ENCODE assay signal across 35 cellular contexts in the genomic region with DNA sequence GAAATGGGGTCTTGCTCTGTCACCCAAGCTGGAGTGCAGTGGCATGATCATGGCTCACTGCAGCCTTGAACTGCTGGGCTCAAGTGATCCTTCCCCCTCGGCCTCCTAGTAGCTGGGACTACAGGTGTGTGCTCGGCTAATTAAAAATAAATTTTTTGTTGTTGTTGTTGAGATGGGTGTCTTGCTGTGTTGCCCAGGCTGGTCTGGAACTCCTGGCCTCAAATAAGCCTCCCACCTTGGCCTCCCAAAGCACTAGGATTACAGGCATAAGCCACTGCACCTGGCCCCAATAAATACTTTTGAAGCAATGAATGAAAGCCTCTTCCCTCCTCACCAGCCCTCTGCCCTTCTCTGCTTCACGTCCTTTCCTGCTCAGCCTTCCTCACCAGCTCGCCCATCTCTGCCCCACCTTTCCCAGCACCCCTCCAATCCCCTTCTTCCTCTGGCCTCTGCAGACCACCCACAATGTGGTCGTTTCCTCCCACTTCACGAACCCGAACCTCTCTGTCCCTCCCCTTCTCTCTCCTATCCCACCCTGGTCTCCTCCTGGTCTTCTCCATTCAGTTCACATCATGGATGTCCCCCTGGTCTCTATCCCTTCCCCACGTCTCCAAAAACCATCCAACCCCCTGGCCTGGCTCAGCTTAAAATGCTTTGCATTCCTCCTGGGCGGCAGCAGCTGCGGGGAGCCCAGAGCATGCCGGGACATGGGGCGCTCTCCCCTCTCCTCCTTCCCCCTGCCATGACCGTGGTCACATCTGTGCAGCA. TPM values are rescaled to one million over a fixed set of nuclear protein-coding genes. Genes with fewer than 3 reads are reported as not detected.
DNase-seq lines count a peak whose midpoint lies in the region; FAIRE-seq and TF ChIP-seq lines count a peak whose summit lies in the region.
"Had no signal": no experiment of that assay in that cellular context is flagged by ENCODE, and none has a peak within 500 bp of the region (broad histone marks: within the 10 kb centered on the region; RNA-seq: fewer than 3 reads in every experiment).

No MANE protein-coding gene starts in this region.

- POLR2A ChIA-PET in H1 (lab: Charles Lee; ENCODE audit: partially characterized antibody) = interaction anchor here (0.6 to 1.2 kb wide), 4 partner anchors 10 to 401 kb away, joined by 3 read pairs; no protein-coding TSS in a partner anchor

- no peaks in the 10 kb centered on the region for H4K20me1 ChIP-seq in H1 (replicated peaks in 1 of 2; ENCODE audit: control insufficient read depth in 1 of 2, insufficient read depth in 2 of 2, low read length in 2 of 2)
- H4K20me1 ChIP-seq in smooth muscle cell (ENCODE audit: low read depth) = no peaks in the 10 kb centered on the region

- H3F3A ChIP-seq in smooth muscle cell (ENCODE audit: low read depth) = no peaks in the 10 kb centered on the region

- intact Hi-C loops in testis (cut with DNase I; ENCODE audit: low total_unique reads) (no loop called here), uterus (cut with DNase I; ENCODE audit: low total_unique reads) (no loop called here)

- H2BK12ac ChIP-seq in H1 (ENCODE audit: low read depth, low read length) (peak overlapping the region; percentile 68; the same call in 1 of the 2 replicates), neuronal stem cell (ENCODE audit: low read length) (no peak overlapping the region)

- H3K4me1 ChIP-seq in H1 (replicated peaks in 1 of 4; ENCODE audit: control insufficient read depth in 3 of 4, insufficient read depth in 4 of 4, low read length in 3 of 4) (peaks cover 5 to 30% (median 16%) of the 10 kb centered on the region in 4 experiments), neuronal stem cell (ENCODE audit: control insufficient read depth in 2 of 2, insufficient read depth in 1 of 2, low read depth in 1 of 2, low read length in 2 of 2) (peaks cover 16 to 21% of the 10 kb centered on the region in 2 donors), testis (peaks cover 4% of the 10 kb centered on the region), uterus (no peaks in the 10 kb centered on the region), smooth muscle cell (ENCODE audit: low read depth) (no peaks in the 10 kb centered on the region)
- H3K4me1 ChIP-seq: sigmoid colon had no signal

- CTCF ChIA-PET in H1 (lab: Charles Lee; ENCODE audit: partially characterized antibody) = interaction anchor here (0.6 to 1.6 kb wide), 6 partner anchors 11 to 603 kb away, joined by 3 to 7 read pairs (median 4); no protein-coding TSS in a partner anchor

- H2BK5ac ChIP-seq in H1 (ENCODE audit: low read depth, low read length) (peak overlapping the region; percentile 75), neuronal stem cell (ENCODE audit: low read length) (no peak overlapping the region)

- H3K27ac ChIP-seq in H1 (ENCODE audit: low read depth, low read length) = no peak overlapping the region
- peak overlapping the region; percentile 22 for H3K27ac ChIP-seq in neuronal stem cell (replicated peaks; ENCODE audit: low read length)
- no peak overlapping the region for H3K27ac ChIP-seq in testis
- no peak overlapping the region for H3K27ac ChIP-seq in uterus
- H3K27ac ChIP-seq in smooth muscle cell (ENCODE audit: low read depth) = no peak overlapping the region
- H3K27ac ChIP-seq: BLaER1 treated with 17β-estradiol and CSF1 and Interleukin-3, amounts not matched to agents 10 nM and 100 nM; cardiac muscle cell; HL-60; neutrophil; prostate gland; sigmoid colon had no signal

- H4K5ac ChIP-seq in H1 (ENCODE audit: insufficient read length, low read depth, low read length) = no peak overlapping the region

- 0 out of 2 replicates have a peak overlapping the region, but pooled peaks have one; percentile 36 for H2BK20ac ChIP-seq in H1 (ENCODE audit: low read length)

- DNase-seq in EH (ENCODE audit: low read depth) (peak; percentile 17), H1 (ENCODE audit: low read depth in 1 of 2, low spot score in 2 of 2) (no peak), neuronal stem cell (ENCODE audit: low spot score) (no peak), testis (no peak), uterus (no peak), smooth muscle cell (lab: John Stamatoyannopoulos, UW; ENCODE audit: unreplicated experiment) (no peak)
- DNase-seq in NK-92 treated with Interleukin-12 subunit alpha and Interleukin-12 subunit beta, amount 100 ng/mL, for 24 hours (lab: John Stamatoyannopoulos, UW) = no peak
- DNase-seq: activated CD4-positive, alpha-beta T cell treated with anti-CD3 and anti-CD28 coated beads, Interleukin-2, amount 50 U/mL, for 1 hour; activated CD4-positive, CD25-positive, alpha-beta regulatory T cell; activated gamma-delta T cell; activated naive CD8-positive, alpha-beta T cell treated with anti-CD3 and anti-CD28 coated beads for 36 hours; activated T-cell treated with anti-CD3 and anti-CD28 coated beads, Interleukin-2, amount 50 U/mL, for 24 hours; aorta; DMS79; effector CD4-positive, alpha-beta T cell; hippocampal formation; Kasumi-1; left colon; mammary epithelial cell; NCI-H1417 treated with DMSO at 0.1 percent for 48 hours; NCI-H2029 treated with DMSO at 0.1 percent for 48 hours; NCI-H69; Peyer's patch; sigmoid colon; stimulated activated CD4-positive, alpha-beta T cell treated with anti-CD3 and anti-CD28 coated beads, Interleukin-4, amount 100 ng/mL, for 24 hours had no signal

- H3K4me2 ChIP-seq in H1 (ENCODE audit: insufficient read depth in 1 of 2, low read depth in 2 of 2, low read length in 2 of 2) = peak overlapping the region; percentile 42 to 53; a peak in 3 of 4 replicates
- H3K4me2 ChIP-seq in neuronal stem cell (ENCODE audit: insufficient read depth, low read length, poor library complexity, severe bottlenecking) = no peak overlapping the region
- no peak overlapping the region for H3K4me2 ChIP-seq in smooth muscle cell
- H3K4me2 ChIP-seq: BLaER1 treated with 17β-estradiol and CSF1 and Interleukin-3, amounts not matched to agents 10 nM and 100 nM had no signal

- no peaks in the 10 kb centered on the region for H3K79me1 ChIP-seq in H1 (ENCODE audit: low read depth, low read length)
- peaks cover 2% of the 10 kb centered on the region for H3K79me1 ChIP-seq in neuronal stem cell (ENCODE audit: low read depth, low read length)

- H2AFZ ChIP-seq in H1 (ENCODE audit: low read length) (no peak overlapping the region), neuronal stem cell (ENCODE audit: low read length) (peak overlapping the region; percentile 36), smooth muscle cell (ENCODE audit: low read depth) (no peak overlapping the region)

- no peak overlapping the region for H3K4ac ChIP-seq in H1 (replicated peaks; ENCODE audit: insufficient read length, low read depth, low read length)
- no peak overlapping the region for H3K4ac ChIP-seq in neuronal stem cell (ENCODE audit: low read length)

- H4K91ac ChIP-seq in H1 (replicated peaks; ENCODE audit: insufficient read length, low read length) = no peak overlapping the region
- H4K91ac ChIP-seq in neuronal stem cell (ENCODE audit: low read depth, low read length, poor library complexity) = no peak overlapping the region

- 0 out of 2 replicates have a peak, but pooled peaks cover 2% of the 10 kb centered on the region for H3K23me2 ChIP-seq in H1 (ENCODE audit: low read depth, low read length)

- TF ChIP-seq RAD21 in Ishikawa (IDR thresholded peaks at IDR 0.05; ENCODE audit: low read depth) (no peak), H1 (IDR thresholded peaks at IDR 0.05 in 1 of 2, conservative IDR thresholded peaks at IDR 0.05 in 1 of 2; ENCODE audit: low read depth in 2 of 2, low read length in 2 of 2) (no peak)

- H3K79me2 ChIP-seq in H1 (ENCODE audit: control insufficient read depth in 1 of 2, insufficient read depth in 2 of 2, low read length in 2 of 2) = no peaks in the 10 kb centered on the region
- no peaks in the 10 kb centered on the region for H3K79me2 ChIP-seq in smooth muscle cell (ENCODE audit: low read depth)

- no peak overlapping the region for H3K4me3 ChIP-seq in H1 (ENCODE audit: extremely low read depth in 1 of 4, insufficient read depth in 2 of 4, low read depth in 3 of 4, low read length in 4 of 4)
- H3K4me3 ChIP-seq in neuronal stem cell (ENCODE audit: low read length in 2 of 2) = no peak overlapping the region
- no peak overlapping the region for H3K4me3 ChIP-seq in testis
- H3K4me3 ChIP-seq in uterus = no peak overlapping the region
- H3K4me3 ChIP-seq in smooth muscle cell = no peak overlapping the region
- H3K4me3 ChIP-seq: BLaER1 treated with 17β-estradiol and CSF1 and Interleukin-3, amounts not matched to agents 10 nM and 100 nM; cardiac muscle cell; Peyer's patch; prostate gland; sigmoid colon; tibial nerve had no signal

- H2BK120ac ChIP-seq in H1 (replicated peaks; ENCODE audit: low read depth, low read length) (no peak overlapping the region), neuronal stem cell (ENCODE audit: low read depth, low read length) (no peak overlapping the region)

- H3K14ac ChIP-seq in H1 (ENCODE audit: insufficient read length) (no peak overlapping the region), neuronal stem cell (ENCODE audit: low read length) (no peak overlapping the region)

- H3K36me3 ChIP-seq in H1 (ENCODE audit: control insufficient read depth in 2 of 4, insufficient read depth in 4 of 4, low read length in 3 of 4) (no peaks in the 10 kb centered on the region), neuronal stem cell (replicated peaks in 1 of 2; ENCODE audit: control insufficient read depth in 2 of 2, insufficient read depth in 2 of 2, low read length in 2 of 2) (no peaks in the 10 kb centered on the region), testis (ENCODE audit: low read depth, missing control alignments) (no peaks in the 10 kb centered on the region), uterus (no peaks in the 10 kb centered on the region), smooth muscle cell (ENCODE audit: low read depth) (no peaks in the 10 kb centered on the region)
- H3K36me3 ChIP-seq: BLaER1 treated with 17β-estradiol and CSF1 and Interleukin-3, amounts not matched to agents 10 nM and 100 nM; cardiac muscle cell; neutrophil; Peyer's patch; prostate gland; sigmoid colon had no signal

- no peak overlapping the region for H3K56ac ChIP-seq in H1 (replicated peaks; ENCODE audit: insufficient read length, low read depth, low read length)

- no peak for FAIRE-seq in H1 (lab: Jason Lieb, UNC)
- FAIRE-seq: colon, GM18507, H54 had no signal

- TF ChIP-seq CTCF in H1 (IDR thresholded peaks at IDR 0.05; ENCODE audit: control extremely low read depth in 1 of 3, insufficient read depth in 1 of 3, low read depth in 1 of 3, low read length in 3 of 3) (no peak), testis (IDR thresholded peaks at IDR 0.05) (no peak), uterus (IDR thresholded peaks at IDR 0.05) (no peak), smooth muscle cell (IDR thresholded peaks at IDR 0.05; ENCODE audit: borderline replicate concordance, insufficient read depth, poor library complexity, severe bottlenecking) (no peak)

- TF ChIP-seq POLR2A in H1 (IDR thresholded peaks at IDR 0.05; ENCODE audit: control extremely low read depth in 1 of 2, low read depth in 2 of 2, low read length in 2 of 2) = no peak
- TF ChIP-seq POLR2A in testis (IDR thresholded peaks at IDR 0.05) = no peak
- no peak for TF ChIP-seq POLR2A in uterus (IDR thresholded peaks at IDR 0.05)

- TF ChIP-seq EP300 in Ishikawa (IDR thresholded peaks at IDR 0.05; ENCODE audit: borderline replicate concordance) = no peak
- no peak for TF ChIP-seq EP300 in H1 (IDR thresholded peaks at IDR 0.05; ENCODE audit: borderline replicate concordance in 1 of 2, low read depth in 2 of 2, low read length in 2 of 2)

- peak overlapping the region; percentile 24; the same call in 1 of the 2 replicates for H3K18ac ChIP-seq in H1 (ENCODE audit: extremely low read depth, low read length)
- H3K18ac ChIP-seq in neuronal stem cell (ENCODE audit: low read length) = peak overlapping the region; percentile 33

- H2BK15ac ChIP-seq in H1 (ENCODE audit: low read length) (no peak overlapping the region), neuronal stem cell (ENCODE audit: low read length) (no peak overlapping the region)

- H2AK5ac ChIP-seq in H1 (ENCODE audit: low read depth, low read length) = peak overlapping the region; percentile 46; the same call in 1 of the 2 replicates
- peak overlapping the region; percentile 47 for H2AK5ac ChIP-seq in neuronal stem cell (ENCODE audit: low read depth, low read length)

- no peaks in the 10 kb centered on the region; a peak in 1 of 7 replicates for H3K27me3 ChIP-seq in H1 (replicated peaks in 1 of 4; ENCODE audit: control insufficient read depth in 3 of 4, extremely low read depth in 1 of 4, insufficient read depth in 3 of 4, low read length in 3 of 4)
- peaks cover 0 to 2% (median 0%) of the 10 kb centered on the region in 3 experiments for H3K27me3 ChIP-seq in neuronal stem cell (ENCODE audit: control insufficient read depth in 3 of 3, insufficient read depth in 3 of 3, low read depth in 1 of 3, low read length in 3 of 3)
- no peaks in the 10 kb centered on the region for H3K27me3 ChIP-seq in testis
- no peaks in the 10 kb centered on the region for H3K27me3 ChIP-seq in uterus
- no peaks in the 10 kb centered on the region for H3K27me3 ChIP-seq in smooth muscle cell (ENCODE audit: low read depth)
- H3K27me3 ChIP-seq: BLaER1 treated with 17β-estradiol and CSF1 and Interleukin-3, amounts not matched to agents 10 nM and 100 nM; cardiac muscle cell; Peyer's patch had no signal

- H3K9me3 ChIP-seq in H1 (ENCODE audit: insufficient read depth in 2 of 2, low read depth in 1 of 2, low read length in 1 of 2) (no peaks in the 10 kb centered on the region), neuronal stem cell (replicated peaks in 1 of 2; ENCODE audit: control insufficient read depth in 2 of 2, insufficient read depth in 1 of 2, low read depth in 1 of 2, low read length in 2 of 2) (no peaks in the 10 kb centered on the region), testis (no peaks in the 10 kb centered on the region), uterus (no peaks in the 10 kb centered on the region), smooth muscle cell (replicated peaks; ENCODE audit: low read depth) (no peaks in the 10 kb centered on the region)
- H3K9me3 ChIP-seq: BLaER1 treated with 17β-estradiol and CSF1 and Interleukin-3, amounts not matched to agents 10 nM and 100 nM; neutrophil; Peyer's patch; prostate gland; sigmoid colon; tibial nerve had no signal

- H3K23ac ChIP-seq in H1 (ENCODE audit: insufficient read length) (no peak overlapping the region), neuronal stem cell (ENCODE audit: low read depth, low read length, poor library complexity) (no peak overlapping the region)

- 44% methylated on average over 13 of the region's 13 CpGs; no CpG with 5 or more reads in 1 of the 2 experiments for WGBS in H1 (ENCODE audit: extremely low coverage in 1 of 2, insufficient coverage in 1 of 2, insufficient read length in 1 of 2, insufficient replicate concordance in 2 of 2, low coverage in 1 of 2, low lambda C conversion rate in 2 of 2, missing lambda C conversion rate in 1 of 2), 2 experiments
- WGBS in neuronal stem cell (ENCODE audit: extremely low coverage in 2 of 2, insufficient read length in 2 of 2, insufficient replicate concordance in 1 of 2), 2 donors = no CpG with 5 or more reads among the region's 13 CpGs
- 73% methylated on average over 13 of the region's 13 CpGs for WGBS in testis, 2 donors
- 49% methylated on average over 12 of the region's 13 CpGs for WGBS in smooth muscle cell (ENCODE audit: low lambda C conversion rate)

- H3K9ac ChIP-seq in H1 (replicated peaks in 1 of 4; ENCODE audit: extremely low read depth in 1 of 4, low read depth in 3 of 4, low read length in 3 of 4) (no peak overlapping the region; a peak in 1 of 7 replicates), neuronal stem cell (ENCODE audit: low read depth, low read length, poor library complexity) (peak overlapping the region; percentile 64), smooth muscle cell (ENCODE audit: low read depth) (no peak overlapping the region)
- H3K9ac ChIP-seq: BLaER1 treated with 17β-estradiol and CSF1 and Interleukin-3, amounts not matched to agents 10 nM and 100 nM had no signal

- H4K8ac ChIP-seq in H1 (ENCODE audit: extremely low read depth, insufficient read depth, low read length) (no peak overlapping the region), neuronal stem cell (ENCODE audit: low read depth, low read length) (peak overlapping the region; percentile 27)

RNA-seq across cellular contexts. Expression of gene RAP1GAP, which starts 38.4 kb away (rescaled TPM):
- 7.8 and 8.4 TPM in 2 replicates for total RNA-seq in H1 (2021; fragmentation: NEBNext Ultra II Directional; extraction: Animal tissue kit (Norgen Biotek cat#: 25700))
- 8.4 and 9.9 TPM in 2 replicates for polyA plus RNA-seq in H1 (2011; rRNA removed)
- polyA plus RNA-seq in H1 (2011; cell fraction: cytosol; rRNA removed) = 8.0 TPM
- 26.1 TPM for polyA plus RNA-seq in H1 (2011; cell fraction: nucleus; rRNA removed)
- 6.9 to 9.7 TPM (median 8.3 TPM) in 4 replicates for polyA plus RNA-seq in H1 (2012, experiment 1 of 2)
- 7.0 TPM for polyA plus RNA-seq in H1 (2012, experiment 2 of 2)
- polyA plus RNA-seq in H1 (2013, experiment 1 of 2) = 5.6 TPM
- 6.1 TPM for polyA plus RNA-seq in H1 (2013, experiment 2 of 2)
- polyA minus RNA-seq in H1 (2011; rRNA and poly(A)+ RNA removed) = 7.7 and 11.9 TPM in 2 replicates
- polyA minus RNA-seq in H1 (2011; cell fraction: cytosol; rRNA and poly(A)+ RNA removed) = 4.9 TPM
- polyA minus RNA-seq in H1 (2011; cell fraction: nucleus; rRNA and poly(A)+ RNA removed) = 6.0 TPM
- polyA plus RNA-seq in neuronal stem cell (2013, experiment 1 of 2) = 3.2 TPM
- polyA plus RNA-seq in neuronal stem cell (2013, experiment 2 of 2) = 3.1 TPM
- 1 to 10 TPM; 8.0 to 8.4 TPM for total RNA-seq in testis
- 7.4 TPM for polyA plus RNA-seq in testis (ENCODE audit: insufficient read depth, low read depth, low replicate concordance)
- total RNA-seq in uterus = 1 to 10 TPM in 1 of 4 donors, under 1 TPM in 1, not detected in 2; 0.18 to 6.9 TPM
- 0.99 and 3.0 TPM in 2 replicates for total RNA-seq in smooth muscle cell
- 3.9 and 4.1 TPM in 2 replicates for polyA plus RNA-seq in smooth muscle cell

Comparison
In these comparisons a context has a peak if more than half of its experiments do, and no peak if none do; other contexts are left out.
1. H3K4me2 ChIP-seq: peak in H1 (2 of 2); none in neuronal stem cell (single experiment) and smooth muscle cell (single experiment).